In the genomic region with DNA sequence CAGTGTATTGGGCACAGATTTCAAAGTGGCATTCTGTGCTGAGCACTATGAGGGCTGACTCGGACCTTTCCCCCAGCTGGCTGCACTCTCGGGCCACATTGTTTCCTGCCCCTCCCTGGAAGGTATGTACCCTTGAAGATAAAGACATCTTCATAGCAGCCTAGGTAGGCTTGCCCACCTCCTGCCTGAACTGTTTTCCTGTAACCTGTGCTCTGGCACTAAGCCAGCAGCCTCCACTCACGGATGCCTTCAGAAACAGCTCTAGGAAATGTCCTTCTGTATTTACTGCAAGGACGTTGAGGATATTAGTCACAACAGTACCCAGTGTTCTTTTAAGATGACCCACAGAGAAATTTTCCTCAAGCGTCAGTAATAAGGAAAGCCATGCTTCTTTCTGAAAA, we compare ENCODE assay signal across 11 cellular contexts. TPM values are rescaled to one million over a fixed set of nuclear protein-coding genes. Genes with fewer than 3 reads are reported as not detected.
DNase-seq lines count a peak whose midpoint lies in the region; ATAC-seq, FAIRE-seq and TF ChIP-seq lines count a peak whose summit lies in the region.
"Had no signal": no experiment of that assay in that cellular context is flagged by ENCODE, and none has a peak within 500 bp of the region (broad histone marks: within the 10 kb centered on the region; RNA-seq: fewer than 3 reads in every experiment).

No MANE protein-coding gene starts in this region.

- H3F3A ChIP-seq in GM23338 (replicated peaks; ENCODE audit: low read depth) (no peaks in the 10 kb centered on the region), PC-3 (ENCODE audit: low read length, unreplicated experiment) (peaks cover 9% of the 10 kb centered on the region)

- peaks cover 7% of the 10 kb centered on the region; the same call in 1 of the 2 replicates for H3K36me3 ChIP-seq in GM23338 (ENCODE audit: insufficient read depth)
- H3K36me3 ChIP-seq in PC-3 (ENCODE audit: low read depth, low read length) = peaks cover 20% of the 10 kb centered on the region
- no peaks in the 10 kb centered on the region for H3K36me3 ChIP-seq in prostate gland
- peaks cover 7% of the 10 kb centered on the region; the same call in 1 of the 2 replicates for H3K36me3 ChIP-seq in Karpas-422 (ENCODE audit: insufficient read depth, low read length)

- intact Hi-C loops in PC-3 (cut with micrococcal nuclease) (loop anchor here (1.0 to 5.0 kb wide), 5 partner anchors 32 to 422 kb away; no protein-coding TSS in a partner anchor), prostate gland (cut with DNase I) (loop anchor here (5.0 to 10.0 kb wide), 3 partner anchors 87 to 422 kb away; partner anchors contain the start of gene VSTM2L)

- H3K4me3 ChIP-seq in GM23338 (no peak overlapping the region), PC-3 (ENCODE audit: low read length) (peak overlapping the region; percentile 43), epithelial cell of esophagus (ENCODE audit: low read length) (no peak overlapping the region), prostate gland (no peak overlapping the region), Karpas-422 (ENCODE audit: low read length) (no peak overlapping the region)
- H3K4me3 ChIP-seq: PC-9 had no signal

- no peak overlapping the region for H3K27ac Mint-ChIP-seq in GM23338

- H3K9me3 Mint-ChIP-seq in GM23338 = no peaks in the 10 kb centered on the region

- H3K27me3 Mint-ChIP-seq in GM23338 (ENCODE audit: insufficient read depth, low read depth, poor library complexity) = peaks cover 3% of the 10 kb centered on the region

- no peaks in the 10 kb centered on the region for H3K27me3 ChIP-seq in GM23338 (ENCODE audit: insufficient read depth)
- no peaks in the 10 kb centered on the region for H3K27me3 ChIP-seq in PC-3 (ENCODE audit: low read length)
- H3K27me3 ChIP-seq in prostate gland (replicated peaks; ENCODE audit: insufficient read depth) = no peaks in the 10 kb centered on the region
- H3K27me3 ChIP-seq in Karpas-422 (ENCODE audit: low read length) = no peaks in the 10 kb centered on the region

- H3K9me2 ChIP-seq in GM23338 (ENCODE audit: insufficient read depth) (no peaks in the 10 kb centered on the region), PC-3 (replicated peaks; ENCODE audit: low read length) (no peaks in the 10 kb centered on the region), Karpas-422 (replicated peaks; ENCODE audit: insufficient read depth, low read length) (no peaks in the 10 kb centered on the region)

- peaks cover 5% of the 10 kb centered on the region; the same call in 1 of the 2 replicates for H3K4me1 ChIP-seq in GM23338 (ENCODE audit: insufficient read depth)
- peaks cover 81% of the 10 kb centered on the region for H3K4me1 ChIP-seq in PC-3 (ENCODE audit: insufficient read depth, low read length)
- H3K4me1 ChIP-seq in prostate gland (replicated peaks) = peaks cover 37% of the 10 kb centered on the region
- H3K4me1 ChIP-seq in Karpas-422 (ENCODE audit: low read length) = peaks cover 3% of the 10 kb centered on the region; the same call in 1 of the 2 replicates

- no peaks in the 10 kb centered on the region for H3K79me2 ChIP-seq in GM23338 (replicated peaks; ENCODE audit: insufficient read depth)
- H3K79me2 ChIP-seq in PC-3 (ENCODE audit: low read length) = no peaks in the 10 kb centered on the region
- no peaks in the 10 kb centered on the region for H3K79me2 ChIP-seq in Karpas-422 (ENCODE audit: low read length)

- H4K20me1 ChIP-seq in GM23338 (replicated peaks; ENCODE audit: insufficient read depth) (peaks cover 8% of the 10 kb centered on the region), PC-3 (ENCODE audit: low read length) (no peaks in the 10 kb centered on the region), Karpas-422 (ENCODE audit: insufficient read depth, low read depth, low read length) (no peaks in the 10 kb centered on the region)

- no peak for TF ChIP-seq POLR2A in prostate gland (IDR thresholded peaks at IDR 0.05)

- BruUV-seq in PC-3 (replicated peaks; lab: Mats Ljungman, UMichigan) = no TSS peak

- peaks cover 13% of the 10 kb centered on the region for H3K4me1 Mint-ChIP-seq in GM23338

- H3K9me3 ChIP-seq in PC-3 (ENCODE audit: low read length) = no peaks in the 10 kb centered on the region
- no peaks in the 10 kb centered on the region for H3K9me3 ChIP-seq in prostate gland
- no peaks in the 10 kb centered on the region for H3K9me3 ChIP-seq in Karpas-422 (ENCODE audit: low read length)

- POLR2A ChIA-PET in PC-3 (lab: Charles Lee; ENCODE audit: unreplicated experiment) = interaction anchor here (0.6 kb wide), 2 partner anchors 323 to 447 kb away, joined by 3 to 4 read pairs; no protein-coding TSS in a partner anchor

- H3K36me3 Mint-ChIP-seq in GM23338 (ENCODE audit: low read depth) = peaks cover 26% of the 10 kb centered on the region

- DNase-seq in GM23338 (ENCODE audit: low spot score) (no peak), PC-3 (peak; percentile 87), epithelial cell of esophagus (ENCODE audit: low read depth) (peak; percentile 47), prostate gland (ENCODE audit: low spot score) (peak; percentile 76), GM20000 (ENCODE audit: low spot score) (no peak), Karpas-422 (no peak), DMS114 treated with DMSO at 0.1 percent for 48 hours (lab: John Stamatoyannopoulos, UW; ENCODE audit: unreplicated experiment) (no peak), D721Med (ENCODE audit: insufficient read length, low spot score) (no peak)
- DNase-seq: activated T-cell treated with anti-CD3 and anti-CD28 coated beads, Interleukin-2, amount 50 U/mL, for 1 hour had no signal

- H3K4me3 Mint-ChIP-seq in GM23338 = no peak overlapping the region

- ATAC-seq in GM23338 (no peak), PC-3 (peak; percentile 16)

- H3K9ac ChIP-seq in PC-3 (ENCODE audit: low read length) (peak overlapping the region; percentile 72), Karpas-422 (ENCODE audit: low read length) (no peak overlapping the region)

- H3K4me2 ChIP-seq in GM23338 (no peak overlapping the region), PC-3 (ENCODE audit: low read length) (peak overlapping the region; percentile 75), Karpas-422 (ENCODE audit: low read depth, low read length, poor library complexity, severe bottlenecking) (no peak overlapping the region)
- H3K4me2 ChIP-seq: PC-9 had no signal

- TF ChIP-seq CTCF in GM23338 (conservative IDR thresholded peaks at IDR 0.05; ENCODE audit: low read depth in 2 of 2) (no peak), PC-3 (conservative IDR thresholded peaks at IDR 0.05; ENCODE audit: low read depth, low read length) (no peak), epithelial cell of esophagus (IDR thresholded peaks at IDR 0.05; ENCODE audit: insufficient read depth, low read depth, low read length, missing control alignments) (no peak), prostate gland (IDR thresholded peaks at IDR 0.05) (no peak), GM20000 (IDR thresholded peaks at IDR 0.05; ENCODE audit: extremely low read depth, missing control alignments) (no peak), D721Med (IDR thresholded peaks at IDR 0.05; ENCODE audit: insufficient read depth, missing control alignments) (no peak)

- WGBS in prostate gland = 26% methylated on average over 5 of the region's 5 CpGs

- no peak for FAIRE-seq in D721Med (lab: Jason Lieb, UNC)
- FAIRE-seq: H1 had no signal

- CTCF ChIA-PET in PC-3 (lab: Charles Lee) = interaction anchor here (1.0 kb wide), 1 partner anchor 54 kb away, joined by 3 read pairs; no protein-coding TSS in a partner anchor

- H2AFZ ChIP-seq in GM23338 = no peak overlapping the region
- H2AFZ ChIP-seq in PC-3 (ENCODE audit: low read length) = no peak overlapping the region
- H2AFZ ChIP-seq in Karpas-422 (ENCODE audit: low read length) = no peak overlapping the region
- H2AFZ ChIP-seq: PC-9 had no signal

- 0 out of 2 replicates have a peak overlapping the region, but pooled peaks have one; percentile 32 for H3K27ac ChIP-seq in GM23338 (ENCODE audit: low read depth)
- H3K27ac ChIP-seq in PC-3 (ENCODE audit: low read length) = peak overlapping the region; percentile 94
- peak overlapping the region; percentile 1 to 67 for H3K27ac ChIP-seq in prostate gland
- no peak overlapping the region for H3K27ac ChIP-seq in Karpas-422 (ENCODE audit: low read length)
- H3K27ac ChIP-seq: PC-9 had no signal

TF ChIP-seq in GM23338, 12 proteins besides CTCF, POLR2A, EP300 and RAD21 (continues in another document):
- no peak for TF ChIP-seq NANOG (IDR thresholded peaks at IDR 0.05; ENCODE audit: borderline replicate concordance)
- no peak for TF ChIP-seq EZH2phosphoT487 (IDR thresholded peaks at IDR 0.05; ENCODE audit: unreplicated experiment)
- no peak for TF ChIP-seq CREB1 (CRISPR knock-in tag; IDR thresholded peaks at IDR 0.05; ENCODE audit: low read depth)
- TF ChIP-seq, protein P1, sequence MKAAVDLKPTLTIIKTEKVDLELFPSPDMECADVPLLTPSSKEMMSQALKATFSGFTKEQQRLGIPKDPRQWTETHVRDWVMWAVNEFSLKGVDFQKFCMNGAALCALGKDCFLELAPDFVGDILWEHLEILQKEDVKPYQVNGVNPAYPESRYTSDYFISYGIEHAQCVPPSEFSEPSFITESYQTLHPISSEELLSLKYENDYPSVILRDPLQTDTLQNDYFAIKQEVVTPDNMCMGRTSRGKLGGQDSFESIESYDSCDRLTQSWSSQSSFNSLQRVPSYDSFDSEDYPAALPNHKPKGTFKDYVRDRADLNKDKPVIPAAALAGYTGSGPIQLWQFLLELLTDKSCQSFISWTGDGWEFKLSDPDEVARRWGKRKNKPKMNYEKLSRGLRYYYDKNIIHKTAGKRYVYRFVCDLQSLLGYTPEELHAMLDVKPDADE (IDR thresholded peaks at IDR 0.05) = no peak
- TF ChIP-seq POLR2AphosphoS5 (IDR thresholded peaks at IDR 0.05; ENCODE audit: low read depth) = no peak
- TF ChIP-seq EZH2 (IDR thresholded peaks at IDR 0.05; ENCODE audit: low read depth, unreplicated experiment) = no peak

RNA-seq across cellular contexts. Expression of gene TTI1, which starts 43.7 kb away (rescaled TPM):
- total RNA-seq in GM23338 (2014; rRNA removed; shearing (Covaris generic)) = 48.7 and 56.4 TPM in 2 replicates
- polyA plus RNA-seq in GM23338 (2016; fragmentation: Nextera tagmentation; extraction: Ambion mirVana) = 17.3 and 17.8 TPM in 2 replicates
- total RNA-seq in PC-3 (2014; rRNA removed) = 21.8 and 23.2 TPM in 2 replicates
- total RNA-seq in prostate gland = 10 to 100 TPM; 14.8 to 26.2 TPM
- 22.7 and 38.3 TPM in 2 replicates for total RNA-seq in Karpas-422 (2014; rRNA removed; shearing (Covaris generic); ENCODE audit: low replicate concordance)

RNA-seq across cellular contexts. Expression of gene RPRD1B, which starts 43.9 kb away (rescaled TPM):
- total RNA-seq in GM23338 (2014; rRNA removed; shearing (Covaris generic)) = 14.8 and 24.3 TPM in 2 replicates
- 6.3 and 7.3 TPM in 2 replicates for polyA plus RNA-seq in GM23338 (2016; fragmentation: Nextera tagmentation; extraction: Ambion mirVana)
- 40.1 and 43.6 TPM in 2 replicates for total RNA-seq in PC-3 (2014; rRNA removed)
- 10 to 100 TPM; 21.9 to 27.5 TPM for total RNA-seq in prostate gland
- total RNA-seq in Karpas-422 (2014; rRNA removed; shearing (Covaris generic); ENCODE audit: low replicate concordance) = 20.3 and 68.2 TPM in 2 replicates

Comparison
In these comparisons a context has a peak if more than half of its experiments do, and no peak if none do; other contexts are left out.
1. DNase-seq: peak in PC-3 (single experiment), epithelial cell of esophagus (single experiment) and prostate gland (single experiment); none in GM23338 (single experiment), GM20000 (single experiment), Karpas-422 (single experiment), DMS114 treated with DMSO at 0.1 percent for 48 hours (single experiment) and D721Med (single experiment).